Comparison of ENCODE assay signal across 2 cellular contexts in the genomic region with DNA sequence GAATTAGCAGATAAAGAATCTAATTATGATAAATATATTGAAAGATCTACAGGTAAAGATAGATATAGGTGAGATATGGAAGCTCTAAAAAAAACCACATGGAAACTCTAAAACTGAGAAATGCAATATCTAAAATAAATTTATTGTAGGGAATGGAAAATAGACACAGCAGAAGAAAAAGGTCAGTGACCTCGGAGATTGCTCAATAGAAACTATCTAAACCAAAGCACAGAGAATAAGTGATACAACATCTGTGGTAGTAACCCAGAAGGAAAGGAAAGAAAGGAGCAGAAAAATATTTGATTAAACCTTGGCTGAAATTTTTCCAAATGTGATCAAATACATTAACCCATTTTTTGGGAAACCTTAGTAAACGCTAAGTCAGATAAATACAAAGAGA.
TF ChIP-seq lines count a peak whose summit lies in the region.

No MANE protein-coding gene starts in this region.

TF ChIP-seq in IMR-90, 13 proteins besides CTCF, POLR2A, EP300 and RAD21:
- TF ChIP-seq, protein P1, sequence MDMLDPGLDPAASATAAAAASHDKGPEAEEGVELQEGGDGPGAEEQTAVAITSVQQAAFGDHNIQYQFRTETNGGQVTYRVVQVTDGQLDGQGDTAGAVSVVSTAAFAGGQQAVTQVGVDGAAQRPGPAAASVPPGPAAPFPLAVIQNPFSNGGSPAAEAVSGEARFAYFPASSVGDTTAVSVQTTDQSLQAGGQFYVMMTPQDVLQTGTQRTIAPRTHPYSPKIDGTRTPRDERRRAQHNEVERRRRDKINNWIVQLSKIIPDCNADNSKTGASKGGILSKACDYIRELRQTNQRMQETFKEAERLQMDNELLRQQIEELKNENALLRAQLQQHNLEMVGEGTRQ (IDR thresholded peaks at IDR 0.05; ENCODE audit: low read depth, low read length) = no peak
- TF ChIP-seq CEBPB (IDR thresholded peaks at IDR 0.05; ENCODE audit: low read depth, low read length) = peak; percentile 51

TF ChIP-seq in SK-N-SH treated with all-trans-retinoic acid at 6 μM for 48 hours, 23 proteins besides CTCF, POLR2A, EP300 and RAD21:
- TF ChIP-seq, protein P2, sequence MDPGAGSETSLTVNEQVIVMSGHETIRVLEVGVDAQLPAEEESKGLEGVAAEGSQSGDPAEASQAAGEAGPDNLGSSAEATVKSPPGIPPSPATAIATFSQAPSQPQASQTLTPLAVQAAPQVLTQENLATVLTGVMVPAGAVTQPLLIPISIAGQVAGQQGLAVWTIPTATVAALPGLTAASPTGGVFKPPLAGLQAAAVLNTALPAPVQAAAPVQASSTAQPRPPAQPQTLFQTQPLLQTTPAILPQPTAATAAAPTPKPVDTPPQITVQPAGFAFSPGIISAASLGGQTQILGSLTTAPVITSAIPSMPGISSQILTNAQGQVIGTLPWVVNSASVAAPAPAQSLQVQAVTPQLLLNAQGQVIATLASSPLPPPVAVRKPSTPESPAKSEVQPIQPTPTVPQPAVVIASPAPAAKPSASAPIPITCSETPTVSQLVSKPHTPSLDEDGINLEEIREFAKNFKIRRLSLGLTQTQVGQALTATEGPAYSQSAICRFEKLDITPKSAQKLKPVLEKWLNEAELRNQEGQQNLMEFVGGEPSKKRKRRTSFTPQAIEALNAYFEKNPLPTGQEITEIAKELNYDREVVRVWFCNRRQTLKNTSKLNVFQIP (CRISPR knock-in tag; IDR thresholded peaks at IDR 0.05; ENCODE audit: borderline replicate concordance, low read depth) = no peak
- TF ChIP-seq ZFP3 (CRISPR knock-in tag; IDR thresholded peaks at IDR 0.05) (no peak), GLIS3 (CRISPR knock-in tag; IDR thresholded peaks at IDR 0.05) (no peak), ZC3H10 (CRISPR knock-in tag; IDR thresholded peaks at IDR 0.05) (no peak), ISL1 (CRISPR knock-in tag; IDR thresholded peaks at IDR 0.05) (no peak), OSR1 (CRISPR knock-in tag; IDR thresholded peaks at IDR 0.05) (no peak), CSDC2 (CRISPR knock-in tag; IDR thresholded peaks at IDR 0.05) (no peak), BACH2 (CRISPR knock-in tag; IDR thresholded peaks at IDR 0.05; ENCODE audit: borderline replicate concordance) (no peak), RARB (CRISPR knock-in tag; IDR thresholded peaks at IDR 0.05) (no peak)
- TF ChIP-seq, protein P3, sequence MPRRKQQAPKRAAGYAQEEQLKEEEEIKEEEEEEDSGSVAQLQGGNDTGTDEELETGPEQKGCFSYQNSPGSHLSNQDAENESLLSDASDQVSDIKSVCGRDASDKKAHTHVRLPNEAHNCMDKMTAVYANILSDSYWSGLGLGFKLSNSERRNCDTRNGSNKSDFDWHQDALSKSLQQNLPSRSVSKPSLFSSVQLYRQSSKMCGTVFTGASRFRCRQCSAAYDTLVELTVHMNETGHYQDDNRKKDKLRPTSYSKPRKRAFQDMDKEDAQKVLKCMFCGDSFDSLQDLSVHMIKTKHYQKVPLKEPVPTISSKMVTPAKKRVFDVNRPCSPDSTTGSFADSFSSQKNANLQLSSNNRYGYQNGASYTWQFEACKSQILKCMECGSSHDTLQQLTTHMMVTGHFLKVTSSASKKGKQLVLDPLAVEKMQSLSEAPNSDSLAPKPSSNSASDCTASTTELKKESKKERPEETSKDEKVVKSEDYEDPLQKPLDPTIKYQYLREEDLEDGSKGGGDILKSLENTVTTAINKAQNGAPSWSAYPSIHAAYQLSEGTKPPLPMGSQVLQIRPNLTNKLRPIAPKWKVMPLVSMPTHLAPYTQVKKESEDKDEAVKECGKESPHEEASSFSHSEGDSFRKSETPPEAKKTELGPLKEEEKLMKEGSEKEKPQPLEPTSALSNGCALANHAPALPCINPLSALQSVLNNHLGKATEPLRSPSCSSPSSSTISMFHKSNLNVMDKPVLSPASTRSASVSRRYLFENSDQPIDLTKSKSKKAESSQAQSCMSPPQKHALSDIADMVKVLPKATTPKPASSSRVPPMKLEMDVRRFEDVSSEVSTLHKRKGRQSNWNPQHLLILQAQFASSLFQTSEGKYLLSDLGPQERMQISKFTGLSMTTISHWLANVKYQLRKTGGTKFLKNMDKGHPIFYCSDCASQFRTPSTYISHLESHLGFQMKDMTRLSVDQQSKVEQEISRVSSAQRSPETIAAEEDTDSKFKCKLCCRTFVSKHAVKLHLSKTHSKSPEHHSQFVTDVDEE (CRISPR knock-in tag; IDR thresholded peaks at IDR 0.05) = no peak
- TF ChIP-seq, protein P4, sequence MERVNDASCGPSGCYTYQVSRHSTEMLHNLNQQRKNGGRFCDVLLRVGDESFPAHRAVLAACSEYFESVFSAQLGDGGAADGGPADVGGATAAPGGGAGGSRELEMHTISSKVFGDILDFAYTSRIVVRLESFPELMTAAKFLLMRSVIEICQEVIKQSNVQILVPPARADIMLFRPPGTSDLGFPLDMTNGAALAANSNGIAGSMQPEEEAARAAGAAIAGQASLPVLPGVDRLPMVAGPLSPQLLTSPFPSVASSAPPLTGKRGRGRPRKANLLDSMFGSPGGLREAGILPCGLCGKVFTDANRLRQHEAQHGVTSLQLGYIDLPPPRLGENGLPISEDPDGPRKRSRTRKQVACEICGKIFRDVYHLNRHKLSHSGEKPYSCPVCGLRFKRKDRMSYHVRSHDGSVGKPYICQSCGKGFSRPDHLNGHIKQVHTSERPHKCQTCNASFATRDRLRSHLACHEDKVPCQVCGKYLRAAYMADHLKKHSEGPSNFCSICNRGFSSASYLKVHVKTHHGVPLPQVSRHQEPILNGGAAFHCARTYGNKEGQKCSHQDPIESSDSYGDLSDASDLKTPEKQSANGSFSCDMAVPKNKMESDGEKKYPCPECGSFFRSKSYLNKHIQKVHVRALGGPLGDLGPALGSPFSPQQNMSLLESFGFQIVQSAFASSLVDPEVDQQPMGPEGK (CRISPR knock-in tag; IDR thresholded peaks at IDR 0.05; ENCODE audit: borderline replicate concordance) = no peak
